27 cellular contexts compared by ENCODE assay signal in the genomic region with DNA sequence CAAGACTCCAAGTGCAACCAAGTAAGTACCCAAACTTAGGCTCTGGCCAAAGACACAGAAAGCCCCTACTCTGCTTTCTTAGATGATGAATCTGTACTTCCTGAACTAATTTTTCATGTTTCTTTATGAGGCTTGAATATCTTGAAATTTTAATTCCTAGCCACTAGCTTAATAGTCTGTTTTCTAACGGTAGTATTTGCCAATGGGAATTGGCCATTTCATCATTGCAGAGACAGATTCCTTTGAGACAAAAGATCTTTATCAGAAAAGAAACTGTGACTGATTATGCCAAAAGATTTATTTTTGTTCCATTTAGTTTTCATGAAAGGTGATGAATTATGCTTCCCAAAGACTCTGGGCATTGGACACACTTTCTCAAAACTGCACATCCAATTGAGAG. TPM values are rescaled to one million over a fixed set of nuclear protein-coding genes. Genes with fewer than 3 reads are reported as not detected.
A peak's percentile ranks its signal among the peaks of the same experiment; 100 is the strongest.
DNase-seq lines count a peak whose midpoint lies in the region; ATAC-seq, FAIRE-seq and TF ChIP-seq lines count a peak whose summit lies in the region.
"Had no signal": no experiment of that assay in that cellular context is flagged by ENCODE, and none has a peak within 500 bp of the region (broad histone marks: within the 10 kb centered on the region; RNA-seq: fewer than 3 reads in every experiment).

No MANE protein-coding gene starts in this region.

- no peak overlapping the region for H2AFZ ChIP-seq in astrocyte (ENCODE audit: low read depth, low read length)
- H2AFZ ChIP-seq: parathyroid adenoma had no signal

- H3K4me1 ChIP-seq in astrocyte (ENCODE audit: insufficient read depth, low read length) (peaks cover 15% of the 10 kb centered on the region), thymus (ENCODE audit: control insufficient read depth, insufficient read depth, low read length) (peaks cover 62% of the 10 kb centered on the region), left ventricle myocardium inferior (peaks cover 32% of the 10 kb centered on the region)
- H3K4me1 ChIP-seq: parathyroid adenoma had no signal

- intact Hi-C loops in natural killer cell (cut with micrococcal nuclease) (no loop called here), left ventricle myocardium inferior (cut with micrococcal nuclease) (no loop called here)

- H3K36me3 Mint-ChIP-seq in natural killer cell treated with Interleukin-12 subunit alpha and Interleukin-12 subunit beta and Interleukin-15 and Interleukin-18, amount 100 ng/mL, for 72 hours = peaks cover 20% of the 10 kb centered on the region
- H3K36me3 Mint-ChIP-seq in natural killer cell = peaks cover 6% of the 10 kb centered on the region
- peaks cover 2% of the 10 kb centered on the region for H3K36me3 Mint-ChIP-seq in astrocyte (ENCODE audit: low read depth, unreplicated experiment)

- H3K4me3 ChIP-seq in astrocyte (ENCODE audit: insufficient read depth, low read depth, low read length) = no peak overlapping the region
- H3K4me3 ChIP-seq in thymus (ENCODE audit: low read length) = peak overlapping the region; percentile 38
- H3K4me3 ChIP-seq in left ventricle myocardium inferior = no peak overlapping the region

- 78% methylated on average over 1 of the region's 1 CpG for WGBS in thymus

- FAIRE-seq in astrocyte (lab: Jason Lieb, UNC) = no peak
- FAIRE-seq: GM19239, H1, kidney had no signal

- H3K79me2 ChIP-seq in astrocyte (ENCODE audit: insufficient read depth, low read length) = peaks cover 3% of the 10 kb centered on the region
- H3K79me2 ChIP-seq: parathyroid adenoma had no signal

- H3K27ac Mint-ChIP-seq in natural killer cell treated with Interleukin-12 subunit alpha and Interleukin-12 subunit beta and Interleukin-15 and Interleukin-18, amount 100 ng/mL, for 72 hours = peak overlapping the region; percentile 56 to 98
- H3K27ac Mint-ChIP-seq in natural killer cell (no peak overlapping the region), astrocyte (ENCODE audit: unreplicated experiment) (peak overlapping the region; percentile 47)
- H3K27ac Mint-ChIP-seq: type B pancreatic cell had no signal

- H3K4me2 ChIP-seq in astrocyte (ENCODE audit: low read length) = no peak overlapping the region

- DNase-seq in natural killer cell treated with Interleukin-12 subunit alpha and Interleukin-12 subunit beta and Interleukin-15 and Interleukin-18, amount 100 ng/mL, for 72 hours (ENCODE audit: low spot score) = no peak
- no peak for DNase-seq in natural killer cell
- peak; percentile 36 for DNase-seq in RPMI7951 (ENCODE audit: low read depth)
- no peak for DNase-seq in astrocyte (ENCODE audit: low read depth)
- no peak for DNase-seq in left ventricle myocardium inferior
- DNase-seq in Ammon's horn (ENCODE audit: low spot score) = no peak
- DNase-seq in NOMO-1 treated with DMSO at 0.1 percent for 48 hours (lab: John Stamatoyannopoulos, UW; ENCODE audit: unreplicated experiment) = no peak
- DNase-seq: AML-193; dermis blood vessel endothelial cell; foreskin melanocyte; GDM1; hypothalamus; Kasumi-1; kidney; mammary epithelial cell; naive B cell; NCI-H1092 treated with DMSO at 0.1 percent for 48 hours; NCI-H2081; NCI-H446; NK-92 treated with Interleukin-12 subunit alpha and Interleukin-12 subunit beta, amount 100 ng/mL, for 24 hours; stimulated activated naive CD4-positive, alpha-beta T cell treated with Interleukin-2 at 50 U/mL for 16 hours had no signal

- H3K27me3 Mint-ChIP-seq in natural killer cell treated with Interleukin-12 subunit alpha and Interleukin-12 subunit beta and Interleukin-15 and Interleukin-18, amount 100 ng/mL, for 72 hours = no peaks in the 10 kb centered on the region
- H3K27me3 Mint-ChIP-seq in natural killer cell (ENCODE audit: low read depth in 2 of 2) (no peaks in the 10 kb centered on the region), astrocyte (ENCODE audit: low read depth, unreplicated experiment) (peaks cover 4% of the 10 kb centered on the region)
- H3K27me3 Mint-ChIP-seq: naive B cell had no signal

- no peak for ATAC-seq in natural killer cell treated with Interleukin-12 subunit alpha and Interleukin-12 subunit beta and Interleukin-15 and Interleukin-18, amount 100 ng/mL, for 72 hours
- no peak for ATAC-seq in natural killer cell
- ATAC-seq: sciatic nerve had no signal

- no peaks in the 10 kb centered on the region for H3K9me3 Mint-ChIP-seq in natural killer cell treated with Interleukin-12 subunit alpha and Interleukin-12 subunit beta and Interleukin-15 and Interleukin-18, amount 100 ng/mL, for 72 hours
- H3K9me3 Mint-ChIP-seq in natural killer cell = no peaks in the 10 kb centered on the region
- no peaks in the 10 kb centered on the region for H3K9me3 Mint-ChIP-seq in astrocyte (ENCODE audit: unreplicated experiment)
- H3K9me3 Mint-ChIP-seq: naive B cell, type B pancreatic cell had no signal

- H3K36me3 ChIP-seq in astrocyte (ENCODE audit: insufficient read depth, low read length) (no peaks in the 10 kb centered on the region), thymus (ENCODE audit: control insufficient read depth, insufficient read depth) (peaks cover 67% of the 10 kb centered on the region), left ventricle myocardium inferior (no peaks in the 10 kb centered on the region)

- no peaks in the 10 kb centered on the region for H3K27me3 ChIP-seq in astrocyte (ENCODE audit: insufficient read depth, low read length)
- H3K27me3 ChIP-seq in thymus (ENCODE audit: control insufficient read depth, insufficient read depth) = no peaks in the 10 kb centered on the region
- H3K27me3 ChIP-seq in left ventricle myocardium inferior (ENCODE audit: low read depth) = no peaks in the 10 kb centered on the region

- H3K4me1 Mint-ChIP-seq in natural killer cell treated with Interleukin-12 subunit alpha and Interleukin-12 subunit beta and Interleukin-15 and Interleukin-18, amount 100 ng/mL, for 72 hours (ENCODE audit: low read depth in 2 of 2) = peaks cover 46 to 80% of the 10 kb centered on the region in 2 donors
- H3K4me1 Mint-ChIP-seq in natural killer cell = peaks cover 44 to 49% of the 10 kb centered on the region in 2 donors
- H3K4me1 Mint-ChIP-seq in astrocyte (ENCODE audit: low read depth, unreplicated experiment) = peaks cover 24% of the 10 kb centered on the region

- TF ChIP-seq CTCF in natural killer cell (IDR thresholded peaks at IDR 0.05) (no peak), astrocyte (IDR thresholded peaks at IDR 0.05; ENCODE audit: insufficient read depth, low read depth, low read length) (no peak), left ventricle myocardium inferior (IDR thresholded peaks at IDR 0.05; ENCODE audit: borderline replicate concordance) (no peak)

- peak overlapping the region; percentile 72 for H3K4me3 Mint-ChIP-seq in natural killer cell treated with Interleukin-12 subunit alpha and Interleukin-12 subunit beta and Interleukin-15 and Interleukin-18, amount 100 ng/mL, for 72 hours
- H3K4me3 Mint-ChIP-seq in natural killer cell (no peak overlapping the region), astrocyte (ENCODE audit: unreplicated experiment) (no peak overlapping the region)
- H3K4me3 Mint-ChIP-seq: naive B cell, type B pancreatic cell had no signal

- H4K20me1 ChIP-seq in astrocyte (ENCODE audit: insufficient read depth, low read length) = no peaks in the 10 kb centered on the region

- no peak overlapping the region for H3K27ac ChIP-seq in astrocyte (ENCODE audit: low read depth, low read length)
- H3K27ac ChIP-seq in thymus (ENCODE audit: low read depth) = peak overlapping the region; percentile 81
- H3K27ac ChIP-seq in left ventricle myocardium inferior (replicated peaks) = no peak overlapping the region
- H3K27ac ChIP-seq: parathyroid adenoma had no signal

- H3K9ac ChIP-seq in astrocyte (ENCODE audit: low read length) = no peak overlapping the region
- H3K9ac ChIP-seq: parathyroid adenoma had no signal

- H3K9me3 ChIP-seq in astrocyte (ENCODE audit: insufficient read depth, low read depth, low read length) (no peaks in the 10 kb centered on the region), thymus (ENCODE audit: control insufficient read depth) (no peaks in the 10 kb centered on the region), left ventricle myocardium inferior (replicated peaks) (no peaks in the 10 kb centered on the region)

RNA-seq across cellular contexts. Expression of a gene that starts 48.7 kb away (rescaled TPM):
- total RNA-seq in natural killer cell treated with Interleukin-12 subunit alpha and Interleukin-12 subunit beta and Interleukin-15 and Interleukin-18, amount 100 ng/mL, for 72 hours = 100 to 1,000 TPM; 147 to 221 TPM
- 10 to 100 TPM; 79.5 to 97.9 (median 92.8) TPM for total RNA-seq in natural killer cell
- 486 and 521 TPM in 2 replicates for total RNA-seq in RPMI7951 (2014; rRNA removed; shearing (Covaris generic))
- total RNA-seq in astrocyte = 302 and 319 TPM in 2 replicates
- 237 TPM for polyA plus RNA-seq in thymus
- total RNA-seq in left ventricle myocardium inferior = 118 TPM

RNA-seq across cellular contexts. Expression of a gene that starts 57.8 kb away (rescaled TPM):
- total RNA-seq in natural killer cell treated with Interleukin-12 subunit alpha and Interleukin-12 subunit beta and Interleukin-15 and Interleukin-18, amount 100 ng/mL, for 72 hours = 10 to 100 TPM in 1 of 2 donors, 1 to 10 TPM in 1; 8.4 to 36.8 TPM
- total RNA-seq in natural killer cell (10 to 100 TPM; 29.7 to 39.3 (median 30.2) TPM), astrocyte (46.9 and 52.4 TPM in 2 replicates), left ventricle myocardium inferior (23.2 TPM)
- 15.5 and 16.1 TPM in 2 replicates for total RNA-seq in RPMI7951 (2014; rRNA removed; shearing (Covaris generic))
- polyA plus RNA-seq in thymus = 9.3 TPM

Comparison
In these comparisons a context has a peak if more than half of its experiments do, and no peak if none do; other contexts are left out.
1. H3K27ac Mint-ChIP-seq: peak in natural killer cell treated with Interleukin-12 subunit alpha and Interleukin-12 subunit beta and Interleukin-15 and Interleukin-18, amount 100 ng/mL, for 72 hours (2 of 2) and astrocyte (single experiment); none in natural killer cell (0 of 2).